ENCODE assay signal across 9 cellular contexts in the genomic region with DNA sequence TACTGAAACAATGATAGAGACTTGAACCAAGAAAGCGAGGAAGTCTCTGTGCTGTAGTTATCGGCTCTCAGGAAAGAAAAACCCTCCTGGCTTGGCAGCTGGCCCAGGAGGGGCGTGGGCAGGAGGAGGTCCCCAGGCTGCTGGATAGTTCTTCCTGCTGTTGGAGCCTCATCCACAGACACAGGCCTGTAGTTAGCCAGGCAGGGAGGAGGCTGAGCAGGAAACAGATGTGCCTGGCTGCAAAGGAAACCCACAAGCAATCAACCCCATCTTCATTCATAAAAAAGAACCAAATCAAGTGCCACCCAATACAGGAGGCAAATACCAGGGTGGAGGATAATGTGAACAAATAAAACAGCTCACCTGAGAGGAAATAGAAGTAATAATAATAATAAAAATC.
DNase-seq lines count a peak whose midpoint lies in the region; ATAC-seq and TF ChIP-seq lines count a peak whose summit lies in the region.
"Had no signal": no experiment of that assay in that cellular context is flagged by ENCODE, and none has a peak within 500 bp of the region (broad histone marks: within the 10 kb centered on the region; RNA-seq: fewer than 3 reads in every experiment).

No MANE protein-coding gene starts in this region.

- H3K4me3 ChIP-seq in AG10803 (ENCODE audit: low read length) = no peak overlapping the region

- in situ Hi-C loops in SK-MEL-5 (cut with HindIII; ENCODE audit: low pct_unique_long_range_greater_than_20kb, low sequenced_read_pairs) = no loop called here

- no peak overlapping the region for H3K27ac ChIP-seq in foreskin keratinocyte
- H3K27ac ChIP-seq: C4-2B had no signal

- peaks cover 12% of the 10 kb centered on the region for H3K4me1 ChIP-seq in foreskin keratinocyte

- TF ChIP-seq CTCF in AG10803 (conservative IDR thresholded peaks at IDR 0.05; ENCODE audit: low read length) (no peak), foreskin keratinocyte (conservative IDR thresholded peaks at IDR 0.05) (no peak)

- DNase-seq in AG10803 (ENCODE audit: low read depth) (peak; percentile 46), NAMALWA (ENCODE audit: low spot score) (peak; percentile 65), SK-MEL-5 (ENCODE audit: low read depth, low spot score) (peak; percentile 21), foreskin keratinocyte (peak; percentile 43 to 66), sciatic nerve (ENCODE audit: low spot score) (peak; percentile 78), D341Med (ENCODE audit: low spot score) (no peak)

- peak; percentile 79 for ATAC-seq in foreskin keratinocyte
- peak; percentile 93 for ATAC-seq in sciatic nerve
- no peak for ATAC-seq in activated CD4-positive, CD25-positive, alpha-beta regulatory T cell treated with anti-CD3 and anti-CD28 coated beads, Interleukin-2, amount 50 U/mL, for 24 hours
- ATAC-seq in HG03342 (IDR thresholded peaks at IDR 0.05; ENCODE audit: unreplicated experiment) = no peak

- H3K27me3 ChIP-seq in foreskin keratinocyte = no peaks in the 10 kb centered on the region

- intact Hi-C loops in sciatic nerve (cut with DNase I) = no loop called here

Comparison
In these comparisons a context has a peak if more than half of its experiments do, and no peak if none do; other contexts are left out.
1. ATAC-seq: peak in foreskin keratinocyte (single experiment) and sciatic nerve (single experiment); none in activated CD4-positive, CD25-positive, alpha-beta regulatory T cell treated with anti-CD3 and anti-CD28 coated beads, Interleukin-2, amount 50 U/mL, for 24 hours (0 of 2) and HG03342 (single experiment).